14 cellular contexts compared by ENCODE assay signal in genomic region chr12:93679308-93679933, GRCh38. TPM values are rescaled to one million over a fixed set of nuclear protein-coding genes. Genes with fewer than 3 reads are reported as not detected.
A peak's percentile ranks its signal among the peaks of the same experiment; 100 is the strongest.
DNase-seq lines count a peak whose midpoint lies in the region; TF ChIP-seq lines count a peak whose summit lies in the region.
"Had no signal": no experiment of that assay in that cellular context is flagged by ENCODE, and none has a peak within 500 bp of the region (broad histone marks: within the 10 kb centered on the region; RNA-seq: fewer than 3 reads in every experiment).

No MANE protein-coding gene starts in this region.

- H3K36me3 Mint-ChIP-seq in Calu3 (ENCODE audit: insufficient read depth, unreplicated experiment) (peaks cover 16% of the 10 kb centered on the region), glutamatergic neuron (ENCODE audit: unreplicated experiment) (no peaks in the 10 kb centered on the region), osteocyte (ENCODE audit: unreplicated experiment) (peaks cover 5% of the 10 kb centered on the region)

- TF ChIP-seq CTCF in Calu3 (IDR thresholded peaks at IDR 0.05; ENCODE audit: unreplicated experiment) (no peak), glutamatergic neuron (IDR thresholded peaks at IDR 0.05; ENCODE audit: partially characterized antibody, unreplicated experiment) (no peak), osteocyte (IDR thresholded peaks at IDR 0.05) (no peak), RWPE1 (conservative IDR thresholded peaks at IDR 0.05; ENCODE audit: low read depth) (no peak)

- intact Hi-C loops in Calu3 (cut with micrococcal nuclease; ENCODE audit: unreplicated experiment), result loop anchor here (5.0 kb wide), 2 partner anchors 92 to 108 kb away; no protein-coding TSS in a partner anchor

- DNase-seq in Calu3 (no peak), NCI-H446 (lab: John Stamatoyannopoulos, UW) (peak; percentile 85 to 93), glutamatergic neuron (no peak), osteocyte (ENCODE audit: extremely low spot score, unreplicated experiment) (no peak), AG20443 (ENCODE audit: low spot score) (no peak), midbrain (lab: John Stamatoyannopoulos, UW) (no peak), RWPE1 (ENCODE audit: low spot score) (no peak)
- DNase-seq: amniotic stem cell, DMS153, foreskin keratinocyte, HCEC 1CT, NCI-H1436, NCI-H82 had no signal

- H3K27ac Mint-ChIP-seq in Calu3 (ENCODE audit: unreplicated experiment) (peak overlapping the region; percentile 27), glutamatergic neuron (ENCODE audit: unreplicated experiment) (peak overlapping the region; percentile 24), osteocyte (ENCODE audit: unreplicated experiment) (no peak overlapping the region)

- H3K4me1 Mint-ChIP-seq in Calu3 (ENCODE audit: low read depth, unreplicated experiment) (no peaks in the 10 kb centered on the region), glutamatergic neuron (ENCODE audit: low read depth, unreplicated experiment) (peaks cover 33% of the 10 kb centered on the region), osteocyte (ENCODE audit: unreplicated experiment) (peaks cover 19% of the 10 kb centered on the region)

- no peak overlapping the region for H3K27ac ChIP-seq in RWPE1
- H3K27ac ChIP-seq: foreskin keratinocyte, suprapubic skin had no signal

- POLR2A ChIA-PET in RWPE1 (lab: Yijun Ruan, JAX; ENCODE audit: low non-redundant PET), result no interaction called here

- H3K27me3 Mint-ChIP-seq in Calu3 (ENCODE audit: unreplicated experiment) (no peaks in the 10 kb centered on the region), glutamatergic neuron (ENCODE audit: unreplicated experiment) (peaks cover 7% of the 10 kb centered on the region), osteocyte (ENCODE audit: unreplicated experiment) (no peaks in the 10 kb centered on the region)

- H3K4me3 Mint-ChIP-seq in Calu3 (ENCODE audit: low read depth, unreplicated experiment), result no peak overlapping the region
- H3K4me3 Mint-ChIP-seq in glutamatergic neuron (ENCODE audit: unreplicated experiment), result peak overlapping the region; percentile 18
- H3K4me3 Mint-ChIP-seq in osteocyte (ENCODE audit: unreplicated experiment), result peak overlapping the region; percentile 24

- H3K9me3 Mint-ChIP-seq in Calu3 (ENCODE audit: low read depth, unreplicated experiment) (no peaks in the 10 kb centered on the region), glutamatergic neuron (ENCODE audit: unreplicated experiment) (peaks cover 12% of the 10 kb centered on the region), osteocyte (ENCODE audit: unreplicated experiment) (no peaks in the 10 kb centered on the region)

- no TSS peak for BruUV-seq in Calu3 (replicated peaks; lab: Mats Ljungman, UMichigan)

- CTCF ChIA-PET in Calu3 (lab: Charles Lee), result interaction anchor here (2.2 kb wide), 1 partner anchor 9 kb away, joined by 6 read pairs; no protein-coding TSS in a partner anchor
- CTCF ChIA-PET in RWPE1 (lab: Yijun Ruan, JAX), result no interaction called here

RNA-seq across cellular contexts. Expression of gene CRADD, which starts 2.2 kb away (rescaled TPM):
- total RNA-seq in Calu3 (2022) (9.3 and 10.1 TPM in 2 replicates), glutamatergic neuron (ENCODE audit: unreplicated experiment) (18.8 TPM), osteocyte (12.7 and 13.8 TPM in 2 replicates)

Comparison
In these comparisons a context has a peak if more than half of its experiments do, and no peak if none do; other contexts are left out.
1. DNase-seq: peak in NCI-H446 (2 of 2); none in Calu3 (single experiment), glutamatergic neuron (single experiment), osteocyte (single experiment), AG20443 (single experiment), midbrain (single experiment) and RWPE1 (single experiment).